Comparison of ENCODE assay signal across 1 cellular context in the genomic region with DNA sequence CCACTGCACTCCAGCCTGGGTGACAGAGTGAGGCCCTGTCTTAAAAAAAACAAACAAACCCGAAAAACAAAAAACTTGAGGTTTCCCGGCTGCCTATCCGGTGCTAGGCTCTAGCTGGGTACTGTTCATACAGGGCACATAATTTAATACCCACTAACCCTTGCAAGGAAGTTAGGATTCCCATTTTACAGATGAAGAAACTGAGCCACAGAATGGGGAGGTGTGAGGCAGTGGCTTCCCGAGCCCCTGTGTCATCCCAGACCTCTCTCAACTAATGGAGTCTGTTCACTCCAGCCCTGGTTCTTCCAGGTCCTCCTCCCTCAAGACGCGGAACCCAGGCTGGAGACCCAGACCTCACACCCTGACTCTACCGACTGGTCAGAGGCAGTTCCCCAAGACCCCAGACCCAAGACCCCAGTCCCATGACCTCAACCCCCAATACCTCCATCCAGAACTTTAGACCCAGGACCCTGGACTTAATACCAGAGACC.
TF ChIP-seq lines count a peak whose summit lies in the region.

No MANE protein-coding gene starts in this region.

TF ChIP-seq in HepG2, 621 proteins besides CTCF, POLR2A, EP300 and RAD21:
- TF ChIP-seq KDM1A (CRISPR knock-in tag; IDR thresholded peaks at IDR 0.05) (peak; percentile 48; the same call in 1 of the 2 replicates), ZC3H4 (CRISPR knock-in tag; IDR thresholded peaks at IDR 0.05; ENCODE audit: borderline replicate concordance) (no peak), ADNP (CRISPR knock-in tag; IDR thresholded peaks at IDR 0.05) (peak; percentile 75; the same call in 1 of the 2 replicates), ZNF629 (CRISPR knock-in tag; conservative IDR thresholded peaks at IDR 0.05) (peak; percentile 97), ZNF564 (CRISPR knock-in tag; IDR thresholded peaks at IDR 0.05) (no peak), ZMYM3 (CRISPR knock-in tag; IDR thresholded peaks at IDR 0.05) (peak; percentile 83)
- TF ChIP-seq, protein P1, sequence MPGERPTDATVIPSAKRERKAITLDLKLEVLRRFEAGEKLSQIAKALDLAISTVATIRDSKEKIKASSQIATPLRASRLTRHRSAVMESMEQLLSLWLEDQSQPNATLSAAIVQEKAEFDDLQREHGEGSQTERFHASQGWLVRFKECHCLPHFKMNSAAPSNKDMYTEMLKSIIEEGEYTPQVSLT (CRISPR knock-in tag; IDR thresholded peaks at IDR 0.05; ENCODE audit: borderline replicate concordance, low read depth), result no peak
- TF ChIP-seq, protein P2, sequence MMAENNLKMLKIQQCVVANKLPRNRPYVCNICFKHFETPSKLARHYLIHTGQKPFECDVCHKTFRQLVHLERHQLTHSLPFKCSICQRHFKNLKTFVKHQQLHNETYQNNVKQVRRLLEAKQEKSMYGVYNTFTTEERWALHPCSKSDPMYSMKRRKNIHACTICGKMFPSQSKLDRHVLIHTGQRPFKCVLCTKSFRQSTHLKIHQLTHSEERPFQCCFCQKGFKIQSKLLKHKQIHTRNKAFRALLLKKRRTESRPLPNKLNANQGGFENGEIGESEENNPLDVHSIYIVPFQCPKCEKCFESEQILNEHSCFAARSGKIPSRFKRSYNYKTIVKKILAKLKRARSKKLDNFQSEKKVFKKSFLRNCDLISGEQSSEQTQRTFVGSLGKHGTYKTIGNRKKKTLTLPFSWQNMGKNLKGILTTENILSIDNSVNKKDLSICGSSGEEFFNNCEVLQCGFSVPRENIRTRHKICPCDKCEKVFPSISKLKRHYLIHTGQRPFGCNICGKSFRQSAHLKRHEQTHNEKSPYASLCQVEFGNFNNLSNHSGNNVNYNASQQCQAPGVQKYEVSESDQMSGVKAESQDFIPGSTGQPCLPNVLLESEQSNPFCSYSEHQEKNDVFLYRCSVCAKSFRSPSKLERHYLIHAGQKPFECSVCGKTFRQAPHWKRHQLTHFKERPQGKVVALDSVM (CRISPR knock-in tag; IDR thresholded peaks at IDR 0.05), result peak; percentile 32; the same call in 1 of the 2 replicates
- TF ChIP-seq, protein P3, sequence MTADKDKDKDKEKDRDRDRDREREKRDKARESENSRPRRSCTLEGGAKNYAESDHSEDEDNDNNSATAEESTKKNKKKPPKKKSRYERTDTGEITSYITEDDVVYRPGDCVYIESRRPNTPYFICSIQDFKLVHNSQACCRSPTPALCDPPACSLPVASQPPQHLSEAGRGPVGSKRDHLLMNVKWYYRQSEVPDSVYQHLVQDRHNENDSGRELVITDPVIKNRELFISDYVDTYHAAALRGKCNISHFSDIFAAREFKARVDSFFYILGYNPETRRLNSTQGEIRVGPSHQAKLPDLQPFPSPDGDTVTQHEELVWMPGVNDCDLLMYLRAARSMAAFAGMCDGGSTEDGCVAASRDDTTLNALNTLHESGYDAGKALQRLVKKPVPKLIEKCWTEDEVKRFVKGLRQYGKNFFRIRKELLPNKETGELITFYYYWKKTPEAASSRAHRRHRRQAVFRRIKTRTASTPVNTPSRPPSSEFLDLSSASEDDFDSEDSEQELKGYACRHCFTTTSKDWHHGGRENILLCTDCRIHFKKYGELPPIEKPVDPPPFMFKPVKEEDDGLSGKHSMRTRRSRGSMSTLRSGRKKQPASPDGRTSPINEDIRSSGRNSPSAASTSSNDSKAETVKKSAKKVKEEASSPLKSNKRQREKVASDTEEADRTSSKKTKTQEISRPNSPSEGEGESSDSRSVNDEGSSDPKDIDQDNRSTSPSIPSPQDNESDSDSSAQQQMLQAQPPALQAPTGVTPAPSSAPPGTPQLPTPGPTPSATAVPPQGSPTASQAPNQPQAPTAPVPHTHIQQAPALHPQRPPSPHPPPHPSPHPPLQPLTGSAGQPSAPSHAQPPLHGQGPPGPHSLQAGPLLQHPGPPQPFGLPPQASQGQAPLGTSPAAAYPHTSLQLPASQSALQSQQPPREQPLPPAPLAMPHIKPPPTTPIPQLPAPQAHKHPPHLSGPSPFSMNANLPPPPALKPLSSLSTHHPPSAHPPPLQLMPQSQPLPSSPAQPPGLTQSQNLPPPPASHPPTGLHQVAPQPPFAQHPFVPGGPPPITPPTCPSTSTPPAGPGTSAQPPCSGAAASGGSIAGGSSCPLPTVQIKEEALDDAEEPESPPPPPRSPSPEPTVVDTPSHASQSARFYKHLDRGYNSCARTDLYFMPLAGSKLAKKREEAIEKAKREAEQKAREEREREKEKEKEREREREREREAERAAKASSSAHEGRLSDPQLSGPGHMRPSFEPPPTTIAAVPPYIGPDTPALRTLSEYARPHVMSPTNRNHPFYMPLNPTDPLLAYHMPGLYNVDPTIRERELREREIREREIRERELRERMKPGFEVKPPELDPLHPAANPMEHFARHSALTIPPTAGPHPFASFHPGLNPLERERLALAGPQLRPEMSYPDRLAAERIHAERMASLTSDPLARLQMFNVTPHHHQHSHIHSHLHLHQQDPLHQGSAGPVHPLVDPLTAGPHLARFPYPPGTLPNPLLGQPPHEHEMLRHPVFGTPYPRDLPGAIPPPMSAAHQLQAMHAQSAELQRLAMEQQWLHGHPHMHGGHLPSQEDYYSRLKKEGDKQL (CRISPR knock-in tag; IDR thresholded peaks at IDR 0.05; ENCODE audit: low read depth), result no peak
- TF ChIP-seq, protein P4, sequence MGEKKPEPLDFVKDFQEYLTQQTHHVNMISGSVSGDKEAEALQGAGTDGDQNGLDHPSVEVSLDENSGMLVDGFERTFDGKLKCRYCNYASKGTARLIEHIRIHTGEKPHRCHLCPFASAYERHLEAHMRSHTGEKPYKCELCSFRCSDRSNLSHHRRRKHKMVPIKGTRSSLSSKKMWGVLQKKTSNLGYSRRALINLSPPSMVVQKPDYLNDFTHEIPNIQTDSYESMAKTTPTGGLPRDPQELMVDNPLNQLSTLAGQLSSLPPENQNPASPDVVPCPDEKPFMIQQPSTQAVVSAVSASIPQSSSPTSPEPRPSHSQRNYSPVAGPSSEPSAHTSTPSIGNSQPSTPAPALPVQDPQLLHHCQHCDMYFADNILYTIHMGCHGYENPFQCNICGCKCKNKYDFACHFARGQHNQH (CRISPR knock-in tag; IDR thresholded peaks at IDR 0.05), result 0 out of 2 replicates have a peak, but pooled peaks have one; percentile 4
